8 cellular contexts compared by ENCODE assay signal in the genomic region with DNA sequence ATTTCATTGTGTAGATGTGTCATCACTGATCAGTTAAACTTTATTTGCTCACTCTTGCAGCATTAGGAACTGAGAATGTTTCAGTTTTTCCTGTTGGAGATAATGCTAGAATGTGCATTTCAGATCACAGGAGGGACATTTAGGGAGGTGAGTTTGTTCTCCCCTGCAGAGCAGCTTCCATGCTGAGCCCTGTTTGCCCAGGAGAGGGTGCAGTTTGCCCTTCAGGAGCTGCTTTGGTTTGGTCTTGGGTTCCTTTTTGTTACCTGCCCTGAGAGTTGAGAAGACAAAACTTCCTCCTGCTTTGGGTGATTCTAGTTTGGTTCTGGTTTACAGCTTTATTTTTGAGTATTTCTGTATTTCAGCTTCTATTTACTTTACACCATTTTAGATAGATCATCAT. TPM values are rescaled to one million over a fixed set of nuclear protein-coding genes. Genes with fewer than 3 reads are reported as not detected.
DNase-seq lines count a peak whose midpoint lies in the region; ATAC-seq and TF ChIP-seq lines count a peak whose summit lies in the region.

No MANE protein-coding gene starts in this region.

- no peak overlapping the region for H3K27ac ChIP-seq in coronary artery
- H3K27ac ChIP-seq in osteoblast (ENCODE audit: low read depth, low read length): no peak overlapping the region

- H3K9me3 ChIP-seq in Loucy (ENCODE audit: insufficient read depth, low read depth, low read length) (no peaks in the 10 kb centered on the region), osteoblast (ENCODE audit: low read depth, low read length) (no peaks in the 10 kb centered on the region)

- no peak overlapping the region for H3K9ac ChIP-seq in Loucy (ENCODE audit: low read depth, low read length, poor library complexity, severe bottlenecking)

- peaks cover 26% of the 10 kb centered on the region for H4K20me1 ChIP-seq in Loucy (ENCODE audit: insufficient read depth, low read length, poor library complexity, severe bottlenecking)
- no peaks in the 10 kb centered on the region for H4K20me1 ChIP-seq in osteoblast (ENCODE audit: insufficient read depth, low read length)

- peaks cover 5% of the 10 kb centered on the region; the same call in 1 of the 2 replicates for H3K36me3 ChIP-seq in Loucy (ENCODE audit: insufficient read depth, low read length)
- H3K36me3 ChIP-seq in osteoblast (ENCODE audit: insufficient read depth, low read length): no peaks in the 10 kb centered on the region

- TF ChIP-seq CTCF in Loucy (conservative IDR thresholded peaks at IDR 0.05; ENCODE audit: low read length) (peak; percentile 94), coronary artery (IDR thresholded peaks at IDR 0.05) (no peak), osteoblast (IDR thresholded peaks at IDR 0.05; ENCODE audit: extremely low read depth, low read depth, low read length) (peak; percentile 89)

- H3K4me3 ChIP-seq in Loucy (ENCODE audit: low read length, poor library complexity, severe bottlenecking): no peak overlapping the region
- H3K4me3 ChIP-seq in coronary artery: no peak overlapping the region
- H3K4me3 ChIP-seq in osteoblast (ENCODE audit: insufficient read depth, low read length): no peak overlapping the region

- peak; percentile 59 to 81 for ATAC-seq in activated CD4-positive, CD25-positive, alpha-beta regulatory T cell treated with anti-CD3 and anti-CD28 coated beads, Interleukin-2, amount 50 U/mL, for 24 hours
- ATAC-seq in GM21717 (IDR thresholded peaks at IDR 0.05; ENCODE audit: unreplicated experiment) (no peak), HG03039 (IDR thresholded peaks at IDR 0.05; ENCODE audit: unreplicated experiment) (no peak)

- peaks cover 7% of the 10 kb centered on the region; the same call in 1 of the 2 replicates for H3F3A ChIP-seq in Loucy (ENCODE audit: low read depth)

- H3K9me2 ChIP-seq in Loucy (replicated peaks; ENCODE audit: low read depth, low read length): no peaks in the 10 kb centered on the region

- peak overlapping the region; percentile 17 for H3K4me2 ChIP-seq in Loucy (ENCODE audit: low read depth, low read length, poor library complexity, severe bottlenecking)
- H3K4me2 ChIP-seq in osteoblast (ENCODE audit: insufficient read depth, low read length): no peak overlapping the region

- no peak overlapping the region for H2AFZ ChIP-seq in Loucy (ENCODE audit: low read length)
- H2AFZ ChIP-seq in osteoblast (ENCODE audit: low read length): no peak overlapping the region

- H3K79me2 ChIP-seq in Loucy (ENCODE audit: insufficient read depth, low read length) (peaks cover 76% of the 10 kb centered on the region), osteoblast (ENCODE audit: insufficient read depth, low read length) (no peaks in the 10 kb centered on the region)

- peaks cover 53% of the 10 kb centered on the region for H3K4me1 ChIP-seq in Loucy (ENCODE audit: insufficient read depth, low read length, poor library complexity, severe bottlenecking)
- peaks cover 6% of the 10 kb centered on the region for H3K4me1 ChIP-seq in osteoblast (ENCODE audit: insufficient read depth, low read length)

- DNase-seq in NCI-H748 (lab: John Stamatoyannopoulos, UW; ENCODE audit: unreplicated experiment) (peak; percentile 44), NCI-H748 treated with DMSO at 0.1 percent for 48 hours (lab: John Stamatoyannopoulos, UW) (no peak), coronary artery (ENCODE audit: low spot score) (peak; percentile 33), osteoblast (ENCODE audit: insufficient read length, low spot score, missing footprints) (no peak)

- no peaks in the 10 kb centered on the region for H3K27me3 ChIP-seq in Loucy (ENCODE audit: insufficient read depth, low read length, poor library complexity, severe bottlenecking)
- H3K27me3 ChIP-seq in osteoblast (ENCODE audit: insufficient read depth, low read length): no peaks in the 10 kb centered on the region

RNA-seq across cellular contexts. Expression of a gene that starts 49.9 kb away (rescaled TPM):
- 6.5 TPM in 2 replicates for total RNA-seq in osteoblast

Comparison
In these comparisons a context has a peak if more than half of its experiments do, and no peak if none do; other contexts are left out.
1. DNase-seq: peak in NCI-H748 (single experiment) and coronary artery (single experiment); none in NCI-H748 treated with DMSO at 0.1 percent for 48 hours (single experiment) and osteoblast (single experiment).
2. ATAC-seq: peak in activated CD4-positive, CD25-positive, alpha-beta regulatory T cell treated with anti-CD3 and anti-CD28 coated beads, Interleukin-2, amount 50 U/mL, for 24 hours (2 of 2); none in GM21717 (single experiment) and HG03039 (single experiment).